Comparison of ENCODE assay signal across 17 cellular contexts in genomic region chr9:82184524-82184923, GRCh38.
DNase-seq lines count a peak whose midpoint lies in the region; ATAC-seq and TF ChIP-seq lines count a peak whose summit lies in the region.
"Had no signal": no experiment of that assay in that cellular context is flagged by ENCODE, and none has a peak within 500 bp of the region (broad histone marks: within the 10 kb centered on the region; RNA-seq: fewer than 3 reads in every experiment).

No MANE protein-coding gene starts in this region.

- H3K4me1 Mint-ChIP-seq in activated B cell treated with CpG ODN at 0.5 μM for 24 hours = peaks cover 37% of the 10 kb centered on the region
- no peaks in the 10 kb centered on the region for H3K4me1 Mint-ChIP-seq in activated T-cell treated with anti-CD3 and anti-CD28 coated beads, Interleukin-2, amount 50 U/mL, for 72 hours (ENCODE audit: low read depth)
- H3K4me1 Mint-ChIP-seq in T-helper 2 cell treated with Interferon-gamma antibody and Interleukin-4, amounts not matched to agents 5 μg/mL and 100 μg/mL, for 36 hours (ENCODE audit: low read depth) = no peaks in the 10 kb centered on the region
- H3K4me1 Mint-ChIP-seq: activated CD4-positive, alpha-beta T cell treated with anti-CD3 and anti-CD28 coated beads, Interleukin-2, amount 10 ng/mL, durations not matched to agents 7 days and 5 days; activated naive CD8-positive, alpha-beta T cell treated with anti-CD3 and anti-CD28 coated beads, Interleukin-2, amount 10 ng/mL, durations not matched to agents 7 days and 5 days had no signal

- intact Hi-C loops in activated B cell treated with CpG ODN at 0.5 μM for 24 hours (cut with micrococcal nuclease) = loop anchor here (1.0 to 5.0 kb wide), 2 partner anchors 56 to 92 kb away; no protein-coding TSS in a partner anchor

- peak; percentile 68 for ATAC-seq in GM18861 (IDR thresholded peaks at IDR 0.05; ENCODE audit: unreplicated experiment)
- peak; percentile 51 for ATAC-seq in GM21390 (IDR thresholded peaks at IDR 0.05; ENCODE audit: unreplicated experiment)
- ATAC-seq in HG03159 (IDR thresholded peaks at IDR 0.05; ENCODE audit: unreplicated experiment) = peak; percentile 81
- peak; percentile 79 for ATAC-seq in activated B cell treated with CpG ODN at 0.5 μM for 24 hours (ENCODE audit: low read depth)
- no peak for ATAC-seq in activated T-cell treated with anti-CD3 and anti-CD28 coated beads, Interleukin-2, amount 50 U/mL, for 72 hours (replicated peaks in 1 of 2)

- H3K36me3 Mint-ChIP-seq in activated B cell treated with CpG ODN at 0.5 μM for 24 hours (ENCODE audit: low read depth) = no peaks in the 10 kb centered on the region
- H3K36me3 Mint-ChIP-seq in activated T-cell treated with anti-CD3 and anti-CD28 coated beads, Interleukin-2, amount 50 U/mL, for 72 hours (ENCODE audit: insufficient read depth in 2 of 2) = no peaks in the 10 kb centered on the region
- H3K36me3 Mint-ChIP-seq in T-helper 2 cell treated with Interferon-gamma antibody and Interleukin-4, amounts not matched to agents 5 μg/mL and 100 μg/mL, for 36 hours (ENCODE audit: low read depth) = no peaks in the 10 kb centered on the region
- H3K36me3 Mint-ChIP-seq: activated naive CD8-positive, alpha-beta T cell treated with anti-CD3 and anti-CD28 coated beads, Interleukin-2, amount 10 ng/mL, durations not matched to agents 7 days and 5 days had no signal

- TF ChIP-seq CTCF in activated B cell treated with CpG ODN at 0.5 μM for 24 hours (IDR thresholded peaks at IDR 0.05) = no peak

- CTCF ChIA-PET in activated B cell treated with CpG ODN at 0.5 μM for 24 hours (lab: Charles Lee) = interaction anchor here (1.3 kb wide), 1 partner anchor 57 kb away, joined by 6 read pairs; no protein-coding TSS in a partner anchor

- DNase-seq in activated B cell treated with CpG ODN at 0.5 μM for 24 hours = no peak
- DNase-seq in activated T-cell treated with anti-CD3 and anti-CD28 coated beads, Interleukin-2, amount 50 U/mL, for 72 hours = no peak
- DNase-seq in T-helper 2 cell treated with Interferon-gamma antibody and Interleukin-4, amounts not matched to agents 5 μg/mL and 100 μg/mL, for 36 hours (ENCODE audit: low spot score) = no peak
- no peak for DNase-seq in kidney tubule cell (ENCODE audit: low spot score)
- DNase-seq in NCI-H1092 (lab: John Stamatoyannopoulos, UW) = no peak
- DNase-seq: activated CD4-positive, alpha-beta T cell treated with anti-CD3 and anti-CD28 coated beads, Interleukin-2, amount 10 ng/mL, durations not matched to agents 7 days and 5 days; activated naive CD8-positive, alpha-beta T cell treated with anti-CD3 and anti-CD28 coated beads, Interleukin-2, amount 10 ng/mL, durations not matched to agents 7 days and 5 days; DMS 273 treated with DMSO at 0.1 percent for 48 hours; MV-4-11; NK-92 treated with Interleukin-12 subunit alpha and Interleukin-12 subunit beta, amount 100 ng/mL, for 24 hours; SHP77; stomach; T-helper 9 cell; uterus had no signal

- H3K9me3 Mint-ChIP-seq in activated B cell treated with CpG ODN at 0.5 μM for 24 hours = no peaks in the 10 kb centered on the region
- peaks cover 2 to 4% of the 10 kb centered on the region in 2 donors for H3K9me3 Mint-ChIP-seq in activated T-cell treated with anti-CD3 and anti-CD28 coated beads, Interleukin-2, amount 50 U/mL, for 72 hours
- no peaks in the 10 kb centered on the region for H3K9me3 Mint-ChIP-seq in T-helper 2 cell treated with Interferon-gamma antibody and Interleukin-4, amounts not matched to agents 5 μg/mL and 100 μg/mL, for 36 hours
- H3K9me3 Mint-ChIP-seq: activated CD4-positive, alpha-beta T cell treated with anti-CD3 and anti-CD28 coated beads, Interleukin-2, amount 10 ng/mL, durations not matched to agents 7 days and 5 days; activated naive CD8-positive, alpha-beta T cell treated with anti-CD3 and anti-CD28 coated beads, Interleukin-2, amount 10 ng/mL, durations not matched to agents 7 days and 5 days had no signal

- peak overlapping the region; percentile 3 for H3K4me3 Mint-ChIP-seq in activated B cell treated with CpG ODN at 0.5 μM for 24 hours
- H3K4me3 Mint-ChIP-seq in activated T-cell treated with anti-CD3 and anti-CD28 coated beads, Interleukin-2, amount 50 U/mL, for 72 hours = no peak overlapping the region
- no peak overlapping the region for H3K4me3 Mint-ChIP-seq in T-helper 2 cell treated with Interferon-gamma antibody and Interleukin-4, amounts not matched to agents 5 μg/mL and 100 μg/mL, for 36 hours
- H3K4me3 Mint-ChIP-seq: activated CD4-positive, alpha-beta T cell treated with anti-CD3 and anti-CD28 coated beads, Interleukin-2, amount 10 ng/mL, durations not matched to agents 7 days and 5 days; activated naive CD8-positive, alpha-beta T cell treated with anti-CD3 and anti-CD28 coated beads, Interleukin-2, amount 10 ng/mL, durations not matched to agents 7 days and 5 days had no signal

- peak overlapping the region; percentile 74 for H3K27ac Mint-ChIP-seq in activated B cell treated with CpG ODN at 0.5 μM for 24 hours
- no peak overlapping the region for H3K27ac Mint-ChIP-seq in activated T-cell treated with anti-CD3 and anti-CD28 coated beads, Interleukin-2, amount 50 U/mL, for 72 hours
- no peak overlapping the region for H3K27ac Mint-ChIP-seq in T-helper 2 cell treated with Interferon-gamma antibody and Interleukin-4, amounts not matched to agents 5 μg/mL and 100 μg/mL, for 36 hours
- H3K27ac Mint-ChIP-seq: activated CD4-positive, alpha-beta T cell treated with anti-CD3 and anti-CD28 coated beads, Interleukin-2, amount 10 ng/mL, durations not matched to agents 7 days and 5 days; activated naive CD8-positive, alpha-beta T cell treated with anti-CD3 and anti-CD28 coated beads, Interleukin-2, amount 10 ng/mL, durations not matched to agents 7 days and 5 days had no signal

- POLR2A ChIA-PET in activated B cell treated with CpG ODN at 0.5 μM for 24 hours (lab: Charles Lee) = no interaction called here

- no peaks in the 10 kb centered on the region for H3K27me3 Mint-ChIP-seq in activated B cell treated with CpG ODN at 0.5 μM for 24 hours
- no peaks in the 10 kb centered on the region for H3K27me3 Mint-ChIP-seq in activated T-cell treated with anti-CD3 and anti-CD28 coated beads, Interleukin-2, amount 50 U/mL, for 72 hours (ENCODE audit: low read depth)
- no peaks in the 10 kb centered on the region for H3K27me3 Mint-ChIP-seq in T-helper 2 cell treated with Interferon-gamma antibody and Interleukin-4, amounts not matched to agents 5 μg/mL and 100 μg/mL, for 36 hours (ENCODE audit: low read depth)
- H3K27me3 Mint-ChIP-seq: activated CD4-positive, alpha-beta T cell treated with anti-CD3 and anti-CD28 coated beads, Interleukin-2, amount 10 ng/mL, durations not matched to agents 7 days and 5 days; activated naive CD8-positive, alpha-beta T cell treated with anti-CD3 and anti-CD28 coated beads, Interleukin-2, amount 10 ng/mL, durations not matched to agents 7 days and 5 days had no signal

Comparison
In these comparisons a context has a peak if more than half of its experiments do, and no peak if none do; other contexts are left out.
1. ATAC-seq: peak in GM18861 (single experiment), GM21390 (single experiment), HG03159 (single experiment) and activated B cell treated with CpG ODN at 0.5 μM for 24 hours (single experiment); none in activated T-cell treated with anti-CD3 and anti-CD28 coated beads, Interleukin-2, amount 50 U/mL, for 72 hours (0 of 2).